Comparison of ENCODE assay signal across 30 cellular contexts in the genomic region with DNA sequence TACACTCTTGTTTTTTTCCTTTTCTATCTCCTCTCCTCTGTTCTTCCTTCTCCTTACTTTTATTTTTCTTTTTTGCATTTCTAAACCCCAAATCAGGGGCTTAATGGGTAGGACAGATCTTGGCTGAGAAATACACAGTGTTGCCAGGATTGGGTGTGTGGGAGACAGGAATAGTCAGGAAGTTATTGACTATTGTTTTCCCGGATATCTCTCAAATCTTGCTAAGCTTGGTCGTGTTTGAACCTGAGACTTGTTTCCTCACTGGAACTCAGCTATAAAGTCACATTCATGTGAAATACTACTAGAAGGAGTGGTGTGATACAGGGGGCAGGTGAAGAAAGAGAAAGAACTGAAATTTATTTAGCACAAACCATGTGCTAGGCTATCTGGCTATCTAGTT.
"Had no signal": no experiment of that assay in that cellular context is flagged by ENCODE, and none has a peak within 500 bp of the region (broad histone marks: within the 10 kb centered on the region; RNA-seq: fewer than 3 reads in every experiment).

No MANE protein-coding gene starts in this region.

- H3K27me3 ChIP-seq: brain microvascular endothelial cell, colonic mucosa, esophagus muscularis mucosa, gastrocnemius medialis had no signal

- H3K36me3 ChIP-seq: brain microvascular endothelial cell, colonic mucosa, esophagus muscularis mucosa, gastrocnemius medialis had no signal

- H3K4me3 ChIP-seq: colonic mucosa, esophagus muscularis mucosa, gastrocnemius medialis had no signal

- ATAC-seq: activated CD4-positive, alpha-beta T cell treated with anti-CD3 and anti-CD28 coated beads for 36 hours; activated naive CD4-positive, alpha-beta T cell treated with anti-CD3 and anti-CD28 coated beads, Interleukin-2, amount 50 U/mL, for 72 hours; activated T-cell treated with anti-CD3 and anti-CD28 coated beads, Interleukin-2, amount 50 U/mL, for 72 hours; foreskin keratinocyte; gastrocnemius medialis; SK-N-SH treated with all-trans-retinoic acid at 6 μM for 48 hours had no signal

- H3K4me1 Mint-ChIP-seq: activated CD4-positive, alpha-beta memory T cell treated with anti-CD3 and anti-CD28 coated beads, Interleukin-2, amount 10 ng/mL, durations not matched to agents 7 days and 5 days; activated CD4-positive, alpha-beta T cell treated with anti-CD3 and anti-CD28 coated beads for 36 hours; activated CD4-positive, alpha-beta T cell treated with anti-CD3 and anti-CD28 coated beads, Interleukin-2, amount 10 ng/mL, durations not matched to agents 7 days and 5 days; activated naive CD4-positive, alpha-beta T cell treated with anti-CD3 and anti-CD28 coated beads, Interleukin-2, amount 10 ng/mL, durations not matched to agents 7 days and 5 days; activated naive CD8-positive, alpha-beta T cell treated with anti-CD3 and anti-CD28 coated beads, Interleukin-2, amount 10 ng/mL, durations not matched to agents 7 days and 5 days had no signal

- FAIRE-seq: astrocyte, endometrium had no signal

- H3K27ac ChIP-seq: brain microvascular endothelial cell, colonic mucosa, esophagus muscularis mucosa, foreskin keratinocyte, gastrocnemius medialis had no signal

- DNase-seq: activated CD4-positive, alpha-beta memory T cell treated with anti-CD3 and anti-CD28 coated beads, Interleukin-2, amount 10 ng/mL, durations not matched to agents 7 days and 5 days; activated CD4-positive, alpha-beta T cell treated with anti-CD3 and anti-CD28 coated beads for 36 hours; activated CD4-positive, alpha-beta T cell treated with anti-CD3 and anti-CD28 coated beads, Interleukin-2, amount 10 ng/mL, durations not matched to agents 7 days and 5 days; activated CD4-positive, alpha-beta T cell treated with anti-CD3 and anti-CD28 coated beads, Interleukin-2, amount 50 U/mL, for 4 hours; activated CD4-positive, CD25-positive, alpha-beta regulatory T cell; activated CD4-positive, CD25-positive, alpha-beta regulatory T cell treated with anti-CD3 and anti-CD28 coated beads, Interleukin-2, amount 50 U/mL, for 72 hours; activated CD8-positive, alpha-beta memory T cell treated with anti-CD3 and anti-CD28 coated beads, Interleukin-2, amount 50 U/mL, for 48 hours; activated gamma-delta T cell; activated naive CD4-positive, alpha-beta T cell; activated naive CD4-positive, alpha-beta T cell treated with anti-CD3 and anti-CD28 coated beads, Interleukin-2, amount 10 ng/mL, durations not matched to agents 7 days and 5 days; activated naive CD8-positive, alpha-beta T cell treated with anti-CD3 and anti-CD28 coated beads, Interleukin-2, amount 10 ng/mL, durations not matched to agents 7 days and 5 days; activated T-cell treated with anti-CD3 and anti-CD28 coated beads for 4 hours; activated T-cell treated with anti-CD3 and anti-CD28 coated beads, Interleukin-2, amount 50 U/mL, for 24 hours; activated T-cell treated with anti-CD3 and anti-CD28 coated beads, Interleukin-2, amount 50 U/mL, for 72 hours; anterior cingulate cortex; brain microvascular endothelial cell; caudate nucleus; colonic mucosa; effector CD8-positive, alpha-beta T cell; erythroblast; gastrocnemius medialis; T-helper 1 cell; T-helper 2 cell had no signal

- H3K4me3 Mint-ChIP-seq: activated CD4-positive, alpha-beta memory T cell treated with anti-CD3 and anti-CD28 coated beads, Interleukin-2, amount 10 ng/mL, durations not matched to agents 7 days and 5 days; activated CD4-positive, alpha-beta T cell treated with anti-CD3 and anti-CD28 coated beads for 36 hours; activated CD4-positive, alpha-beta T cell treated with anti-CD3 and anti-CD28 coated beads, Interleukin-2, amount 10 ng/mL, durations not matched to agents 7 days and 5 days; activated naive CD4-positive, alpha-beta T cell treated with anti-CD3 and anti-CD28 coated beads, Interleukin-2, amount 10 ng/mL, durations not matched to agents 7 days and 5 days; activated naive CD8-positive, alpha-beta T cell treated with anti-CD3 and anti-CD28 coated beads, Interleukin-2, amount 10 ng/mL, durations not matched to agents 7 days and 5 days; activated T-cell treated with anti-CD3 and anti-CD28 coated beads, Interleukin-2, amount 50 U/mL, for 24 hours; activated T-cell treated with anti-CD3 and anti-CD28 coated beads, Interleukin-2, amount 50 U/mL, for 72 hours; dendritic cell treated with granulocyte-macrophage colony-stimulating factor and Interleukin-4, amounts not matched to agents 40 ng/mL and 50 ng/mL, for 4 days had no signal

- H3K27ac Mint-ChIP-seq: activated CD4-positive, alpha-beta memory T cell treated with anti-CD3 and anti-CD28 coated beads, Interleukin-2, amount 10 ng/mL, durations not matched to agents 7 days and 5 days; activated CD4-positive, alpha-beta T cell treated with anti-CD3 and anti-CD28 coated beads for 36 hours; activated CD4-positive, alpha-beta T cell treated with anti-CD3 and anti-CD28 coated beads, Interleukin-2, amount 10 ng/mL, durations not matched to agents 7 days and 5 days; activated naive CD4-positive, alpha-beta T cell treated with anti-CD3 and anti-CD28 coated beads, Interleukin-2, amount 10 ng/mL, durations not matched to agents 7 days and 5 days; activated naive CD4-positive, alpha-beta T cell treated with anti-CD3 and anti-CD28 coated beads, Interleukin-2, amount 50 U/mL, for 72 hours; activated naive CD8-positive, alpha-beta T cell treated with anti-CD3 and anti-CD28 coated beads, Interleukin-2, amount 10 ng/mL, durations not matched to agents 7 days and 5 days; activated T-cell treated with anti-CD3 and anti-CD28 coated beads, Interleukin-2, amount 50 U/mL, for 24 hours; activated T-cell treated with anti-CD3 and anti-CD28 coated beads, Interleukin-2, amount 50 U/mL, for 72 hours; dendritic cell treated with granulocyte-macrophage colony-stimulating factor and Interleukin-4, amounts not matched to agents 40 ng/mL and 50 ng/mL, for 4 days had no signal

- H3K9me3 ChIP-seq: colonic mucosa, esophagus muscularis mucosa, gastrocnemius medialis had no signal

- H3K9me3 Mint-ChIP-seq: activated CD4-positive, alpha-beta memory T cell treated with anti-CD3 and anti-CD28 coated beads, Interleukin-2, amount 10 ng/mL, durations not matched to agents 7 days and 5 days; activated CD4-positive, alpha-beta T cell treated with anti-CD3 and anti-CD28 coated beads, Interleukin-2, amount 10 ng/mL, durations not matched to agents 7 days and 5 days; activated naive CD4-positive, alpha-beta T cell treated with anti-CD3 and anti-CD28 coated beads, Interleukin-2, amount 10 ng/mL, durations not matched to agents 7 days and 5 days; activated naive CD4-positive, alpha-beta T cell treated with anti-CD3 and anti-CD28 coated beads, Interleukin-2, amount 50 U/mL, for 72 hours; activated naive CD8-positive, alpha-beta T cell treated with anti-CD3 and anti-CD28 coated beads, Interleukin-2, amount 10 ng/mL, durations not matched to agents 7 days and 5 days; activated T-cell treated with anti-CD3 and anti-CD28 coated beads, Interleukin-2, amount 50 U/mL, for 24 hours; activated T-cell treated with anti-CD3 and anti-CD28 coated beads, Interleukin-2, amount 50 U/mL, for 72 hours; dendritic cell treated with granulocyte-macrophage colony-stimulating factor and Interleukin-4, amounts not matched to agents 40 ng/mL and 50 ng/mL, for 4 days had no signal

- H3K4me1 ChIP-seq: colonic mucosa, gastrocnemius medialis had no signal

- H3K36me3 Mint-ChIP-seq: activated naive CD4-positive, alpha-beta T cell treated with anti-CD3 and anti-CD28 coated beads, Interleukin-2, amount 10 ng/mL, durations not matched to agents 7 days and 5 days; activated naive CD4-positive, alpha-beta T cell treated with anti-CD3 and anti-CD28 coated beads, Interleukin-2, amount 50 U/mL, for 72 hours; activated naive CD8-positive, alpha-beta T cell treated with anti-CD3 and anti-CD28 coated beads, Interleukin-2, amount 10 ng/mL, durations not matched to agents 7 days and 5 days had no signal
